ENCODE assay signal across 8 cellular contexts in genomic region chrX:100928660-100929613, GRCh38. TPM values are rescaled to one million over a fixed set of nuclear protein-coding genes. Genes with fewer than 3 reads are reported as not detected.
A peak's percentile ranks its signal among the peaks of the same experiment; 100 is the strongest.
DNase-seq lines count a peak whose midpoint lies in the region; ATAC-seq, FAIRE-seq and TF ChIP-seq lines count a peak whose summit lies in the region.

Gene XKRX, minus strand, starts transcription at chrX:100928917. Its CDS starts 613 bp downstream, at chrX:100928304.

- WGBS in esophagus squamous epithelium, 2 donors: 22% methylated on average over 17 of the region's 51 CpGs; no CpG with 5 or more reads in 1 of the 2 donors

- DNase-seq in Daoy (ENCODE audit: low read depth): peak; percentile 11
- DNase-seq in NCI-H146 (lab: John Stamatoyannopoulos, UW): peak; percentile 75
- DNase-seq in activated CD8-positive, alpha-beta memory T cell treated with anti-CD3 and anti-CD28 coated beads for 24 hours: peak; percentile 71
- no peak for DNase-seq in esophagus squamous epithelium (lab: John Stamatoyannopoulos, UW)
- peak; percentile 61 for DNase-seq in urothelium cell line (ENCODE audit: low spot score)
- DNase-seq in AG08395 (ENCODE audit: low spot score): no peak

- peak within 1 kb of the TSS in 3 of 4 donors; percentile 61 to 72 (median 68) for H3K27ac ChIP-seq in esophagus squamous epithelium

- peak; percentile 63 for ATAC-seq in GM21825 (IDR thresholded peaks at IDR 0.05; ENCODE audit: unreplicated experiment)

- peak within 1 kb of the TSS; percentile 40 to 66 (median 54) for H3K4me3 ChIP-seq in esophagus squamous epithelium
- H3K4me3 ChIP-seq in neuron (ENCODE audit: low read length): peak within 1 kb of the TSS; percentile 46

- no peak for TF ChIP-seq CTCF in esophagus squamous epithelium (IDR thresholded peaks at IDR 0.05)

- H3K4me1 ChIP-seq in esophagus squamous epithelium: peaks cover 0 to 6% (median 0%) of the 10 kb centered on the region in 3 donors
- peaks cover 6% of the 10 kb centered on the region for H3K4me1 ChIP-seq in neuron (ENCODE audit: insufficient read depth, low read length)

- H3K9me3 ChIP-seq in esophagus squamous epithelium (no peaks in the 10 kb centered on the region), neuron (ENCODE audit: low read length) (peaks cover 4% of the 10 kb centered on the region)

- no peaks in the 10 kb centered on the region for H3K36me3 ChIP-seq in esophagus squamous epithelium
- H3K36me3 ChIP-seq in neuron (ENCODE audit: insufficient read depth, low read length): no peaks in the 10 kb centered on the region

- no peak for TF ChIP-seq POLR2A in esophagus squamous epithelium (IDR thresholded peaks at IDR 0.05)

- H3K27me3 ChIP-seq in esophagus squamous epithelium: no peaks in the 10 kb centered on the region
- H3K27me3 ChIP-seq in neuron (ENCODE audit: insufficient read depth, low read length): peaks cover 14% of the 10 kb centered on the region

- intact Hi-C loops in esophagus squamous epithelium (cut with DNase I): no loop called here

- FAIRE-seq in urothelium cell line (lab: Jason Lieb, UNC): no peak

- peak within 1 kb of the TSS; percentile 75 for H2AFZ ChIP-seq in neuron (ENCODE audit: low read depth, low read length)

RNA-seq across cellular contexts. Expression of gene XKRX, which starts in this region (rescaled TPM):
- total RNA-seq in Daoy (2014; rRNA removed; shearing (Covaris generic)): not detected in 2 replicates
- 1 to 10 TPM; 2.3 to 4.4 (median 3.6) TPM for total RNA-seq in esophagus squamous epithelium

Comparison
In these comparisons a context has a peak if more than half of its experiments do, and no peak if none do; other contexts are left out.
1. Peak in DNase-seq in Daoy; RNA of the gene not detected or under 1 TPM.
2. DNase-seq: peak in NCI-H146 (single experiment), activated CD8-positive, alpha-beta memory T cell treated with anti-CD3 and anti-CD28 coated beads for 24 hours (single experiment) and urothelium cell line (single experiment); none in esophagus squamous epithelium (single experiment) and AG08395 (single experiment).